In the genomic region with DNA sequence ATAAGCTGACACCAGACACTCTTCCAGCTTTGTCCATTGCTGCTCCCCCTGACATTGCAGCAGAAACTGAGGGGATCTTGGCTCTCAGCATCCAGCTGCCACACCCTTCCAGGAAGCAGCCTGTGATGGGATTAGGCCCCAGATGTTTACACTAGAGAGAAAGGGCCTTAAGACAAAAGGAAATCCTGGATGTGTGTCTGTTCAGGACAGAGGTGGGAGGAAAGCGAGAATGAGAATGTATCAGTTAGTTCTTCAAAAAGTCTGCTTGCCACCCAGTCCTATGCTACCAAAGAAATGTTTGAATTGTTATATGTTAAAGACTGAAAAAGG, we compare ENCODE assay signal across 16 cellular contexts.
"Had no signal": no experiment of that assay in that cellular context is flagged by ENCODE, and none has a peak within 500 bp of the region (broad histone marks: within the 10 kb centered on the region; RNA-seq: fewer than 3 reads in every experiment).

No MANE protein-coding gene starts in this region.

- DNase-seq: activated CD4-positive, alpha-beta memory T cell treated with anti-CD3 and anti-CD28 coated beads, Interleukin-2, amount 10 ng/mL, durations not matched to agents 7 days and 5 days; activated CD4-positive, alpha-beta T cell treated with anti-CD3 and anti-CD28 coated beads for 1 hour; activated CD8-positive, alpha-beta memory T cell treated with anti-CD3 and anti-CD28 coated beads, Interleukin-2, amount 50 U/mL, for 48 hours; amniotic stem cell; cerebellar nuclear complex; effector memory CD8-positive, alpha-beta T cell; erythroblast; left lung; mesenchymal stem cell; stimulated activated CD4-positive, alpha-beta T cell treated with anti-CD3 and anti-CD28 coated beads, Interleukin-2, amount 100 ng/mL, for 48 hours had no signal

- H3K27ac Mint-ChIP-seq: activated CD4-positive, alpha-beta memory T cell treated with anti-CD3 and anti-CD28 coated beads, Interleukin-2, amount 10 ng/mL, durations not matched to agents 7 days and 5 days; dendritic cell treated with granulocyte-macrophage colony-stimulating factor and Interleukin-4, amounts not matched to agents 40 ng/mL and 50 ng/mL, for 4 days; effector memory CD8-positive, alpha-beta T cell; natural killer cell treated with Interleukin-12 subunit alpha and Interleukin-12 subunit beta and Interleukin-15 and Interleukin-18, amount 100 ng/mL, for 72 hours had no signal

- H3K9me3 Mint-ChIP-seq: activated CD4-positive, alpha-beta memory T cell treated with anti-CD3 and anti-CD28 coated beads, Interleukin-2, amount 10 ng/mL, durations not matched to agents 7 days and 5 days; activated naive CD4-positive, alpha-beta T cell treated with anti-CD3 and anti-CD28 coated beads for 36 hours; effector memory CD8-positive, alpha-beta T cell; natural killer cell treated with Interleukin-12 subunit alpha and Interleukin-12 subunit beta and Interleukin-15 and Interleukin-18, amount 100 ng/mL, for 72 hours had no signal

- ATAC-seq: effector memory CD8-positive, alpha-beta T cell; left lung; natural killer cell treated with Interleukin-12 subunit alpha and Interleukin-12 subunit beta and Interleukin-15 and Interleukin-18, amount 100 ng/mL, for 72 hours had no signal

- H3K9me3 ChIP-seq: left lung had no signal

- H3K36me3 Mint-ChIP-seq: brain; natural killer cell treated with Interleukin-12 subunit alpha and Interleukin-12 subunit beta and Interleukin-15 and Interleukin-18, amount 100 ng/mL, for 72 hours had no signal

- H3K36me3 ChIP-seq: left lung had no signal

- H3K27me3 ChIP-seq: left lung had no signal

- FAIRE-seq: keratinocyte, urothelium cell line had no signal

- H3K4me3 ChIP-seq: left lung had no signal

- H3K4me3 Mint-ChIP-seq: activated CD4-positive, alpha-beta memory T cell treated with anti-CD3 and anti-CD28 coated beads, Interleukin-2, amount 10 ng/mL, durations not matched to agents 7 days and 5 days; activated naive CD4-positive, alpha-beta T cell treated with anti-CD3 and anti-CD28 coated beads for 36 hours; brain; dendritic cell treated with granulocyte-macrophage colony-stimulating factor and Interleukin-4, amounts not matched to agents 40 ng/mL and 50 ng/mL, for 4 days; effector memory CD8-positive, alpha-beta T cell; natural killer cell treated with Interleukin-12 subunit alpha and Interleukin-12 subunit beta and Interleukin-15 and Interleukin-18, amount 100 ng/mL, for 72 hours had no signal

- H3K27ac ChIP-seq: left lung had no signal
